Comparison of ENCODE assay signal across 15 cellular contexts in the genomic region with DNA sequence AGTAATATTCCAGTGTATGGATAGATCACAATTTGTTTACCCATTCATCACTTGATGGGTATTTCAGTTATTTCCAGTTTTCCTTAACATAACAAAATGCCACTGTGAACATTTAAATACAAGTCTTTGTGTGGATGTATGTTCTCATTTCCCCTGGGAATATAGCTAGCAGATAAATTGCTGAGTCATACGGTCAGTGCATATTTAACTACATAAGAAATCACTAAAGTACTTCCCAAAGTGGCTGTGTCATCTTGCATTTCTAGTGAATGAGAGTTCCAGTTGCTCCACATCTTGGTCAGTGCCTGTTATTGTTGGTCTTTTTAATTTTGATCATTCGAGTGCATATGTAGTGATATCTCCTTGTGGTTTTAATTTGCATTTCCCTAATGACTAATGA.
A peak's percentile ranks its signal among the peaks of the same experiment; 100 is the strongest.
DNase-seq lines count a peak whose midpoint lies in the region; TF ChIP-seq lines count a peak whose summit lies in the region.
"Had no signal": no experiment of that assay in that cellular context is flagged by ENCODE, and none has a peak within 500 bp of the region (broad histone marks: within the 10 kb centered on the region; RNA-seq: fewer than 3 reads in every experiment).

No MANE protein-coding gene starts in this region.

- WGBS in lower leg skin, 2 donors: 64 to 70% methylated on average over 2 of the region's 2 CpGs

- H3K4me3 ChIP-seq in choroid plexus epithelial cell (ENCODE audit: low read depth, low read length) (no peak overlapping the region), skeletal muscle cell (ENCODE audit: low read depth, low read length) (no peak overlapping the region), lower leg skin (ENCODE audit: low read depth, poor library complexity, severe bottlenecking) (no peak overlapping the region)
- H3K4me3 ChIP-seq: lower lobe of right lung had no signal

- intact Hi-C loops in lower leg skin (cut with DNase I; ENCODE audit: low total_unique reads): no loop called here

- TF ChIP-seq CTCF in choroid plexus epithelial cell (conservative IDR thresholded peaks at IDR 0.05; ENCODE audit: low read depth, low read length) (no peak), lower leg skin (IDR thresholded peaks at IDR 0.05) (no peak)

- TF ChIP-seq POLR2A in lower leg skin (IDR thresholded peaks at IDR 0.05): no peak

- peak; percentile 18 for DNase-seq in DMS153 (lab: John Stamatoyannopoulos, UW)
- DNase-seq in DMS153 treated with DMSO at 0.1 percent for 48 hours (lab: John Stamatoyannopoulos, UW; ENCODE audit: unreplicated experiment): no peak
- peak; percentile 7 for DNase-seq in NCI-H69 (lab: John Stamatoyannopoulos, UW)
- DNase-seq in choroid plexus epithelial cell (ENCODE audit: low read depth): peak; percentile 65
- DNase-seq in skeletal muscle cell (ENCODE audit: low read depth): peak; percentile 90
- DNase-seq in lower leg skin (ENCODE audit: low spot score in 2 of 2): no peak
- DNase-seq in SHP77 treated with DMSO at 0.1 percent for 48 hours (lab: John Stamatoyannopoulos, UW): no peak
- DNase-seq in NCI-H510A treated with DMSO at 0.1 percent for 48 hours (lab: John Stamatoyannopoulos, UW): no peak
- DNase-seq: 8988T; activated T-cell treated with anti-CD3 and anti-CD28 coated beads, Interleukin-2, amount 50 U/mL, for 72 hours; aorta; effector memory CD8-positive, alpha-beta T cell; lower lobe of right lung; NCI-H2227 treated with DMSO at 0.1 percent for 48 hours; stimulated activated CD4-positive, alpha-beta T cell treated with anti-CD3 and anti-CD28 coated beads, Interleukin-12 subunit alpha, Interleukin-12 subunit beta, amount 100 ng/mL, for 4 hours had no signal

Comparison
In these comparisons a context has a peak if more than half of its experiments do, and no peak if none do; other contexts are left out.
1. DNase-seq: peak in DMS153 (single experiment), NCI-H69 (single experiment), choroid plexus epithelial cell (single experiment) and skeletal muscle cell (single experiment); none in DMS153 treated with DMSO at 0.1 percent for 48 hours (single experiment), lower leg skin (0 of 2), SHP77 treated with DMSO at 0.1 percent for 48 hours (single experiment) and NCI-H510A treated with DMSO at 0.1 percent for 48 hours (single experiment).